In the genomic region with DNA sequence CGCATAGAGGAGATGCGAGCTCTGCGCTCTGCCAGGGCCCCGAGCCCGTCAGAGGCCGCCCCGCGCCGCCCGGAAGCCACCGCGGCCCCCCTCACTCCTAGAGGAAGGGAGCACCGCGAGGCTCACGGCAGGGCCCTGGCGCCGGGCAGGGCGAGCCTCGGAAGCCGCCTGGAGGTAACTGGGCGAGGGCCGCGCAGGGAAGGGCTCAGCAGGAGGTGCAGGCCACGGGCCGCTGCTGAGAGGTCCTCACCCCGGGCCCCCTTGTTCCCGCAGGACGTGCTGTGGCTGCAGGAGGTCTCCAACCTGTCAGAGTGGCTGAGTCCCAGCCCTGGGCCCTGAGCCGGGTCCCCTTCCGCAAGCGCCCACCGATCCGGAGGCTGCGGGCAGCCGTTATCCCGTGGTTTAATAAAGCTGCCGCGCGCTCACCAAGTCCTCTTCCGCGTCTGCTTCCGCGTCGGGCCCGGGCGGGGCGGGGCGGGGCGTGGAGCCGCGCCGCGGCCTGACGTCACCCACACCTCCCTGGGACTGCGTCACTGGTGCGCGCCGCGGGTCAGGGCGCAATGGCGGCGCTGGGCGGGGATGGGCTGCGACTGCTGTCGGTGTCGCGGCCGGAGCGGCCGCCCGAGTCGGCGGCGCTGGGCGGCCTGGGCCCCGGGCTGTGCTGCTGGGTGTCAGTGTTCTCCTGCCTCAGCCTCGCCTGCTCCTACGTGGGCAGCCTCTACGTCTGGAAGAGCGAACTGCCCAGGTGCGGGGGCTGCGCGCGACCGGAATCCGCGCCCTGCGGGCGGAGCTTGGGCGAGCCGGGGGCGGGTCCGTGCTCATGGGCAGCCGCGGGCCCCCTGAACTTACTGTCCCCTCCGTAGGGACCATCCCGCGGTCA, we compare ENCODE assay signal across 8 cellular contexts. TPM values are rescaled to one million over a fixed set of nuclear protein-coding genes. Genes with fewer than 3 reads are reported as not detected.
DNase-seq lines count a peak whose midpoint lies in the region; ATAC-seq and TF ChIP-seq lines count a peak whose summit lies in the region.

A gene with protein sequence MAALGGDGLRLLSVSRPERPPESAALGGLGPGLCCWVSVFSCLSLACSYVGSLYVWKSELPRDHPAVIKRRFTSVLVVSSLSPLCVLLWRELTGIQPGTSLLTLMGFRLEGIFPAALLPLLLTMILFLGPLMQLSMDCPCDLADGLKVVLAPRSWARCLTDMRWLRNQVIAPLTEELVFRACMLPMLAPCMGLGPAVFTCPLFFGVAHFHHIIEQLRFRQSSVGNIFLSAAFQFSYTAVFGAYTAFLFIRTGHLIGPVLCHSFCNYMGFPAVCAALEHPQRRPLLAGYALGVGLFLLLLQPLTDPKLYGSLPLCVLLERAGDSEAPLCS (plus strand): TSS at position 546 of the 880 bp plus-strand sequence. CDS start 15 bp downstream, at position 561.

- H3F3A ChIP-seq in DOHH2 (ENCODE audit: control insufficient read depth, insufficient read depth): peaks cover 12% of the 10 kb centered on the region; the same call in 1 of the 2 replicates

- ATAC-seq in GM21786 (IDR thresholded peaks at IDR 0.05; ENCODE audit: unreplicated experiment) (peak; percentile 75), RWPE2 (ENCODE audit: low read depth) (peak; percentile 65)

- H3K27ac Mint-ChIP-seq in neural crest cell (ENCODE audit: unreplicated experiment): peak within 1 kb of the TSS; percentile 97

- H3K36me3 ChIP-seq in DOHH2 (ENCODE audit: control insufficient read depth, low read length): peaks cover 70% of the 10 kb centered on the region
- H3K36me3 ChIP-seq in KOPT-K1 (ENCODE audit: insufficient read depth, low read length): peaks cover 58% of the 10 kb centered on the region
- peaks cover 38% of the 10 kb centered on the region for H3K36me3 ChIP-seq in RWPE2 (ENCODE audit: low read depth)
- H3K36me3 ChIP-seq in stomach smooth muscle (ENCODE audit: control insufficient read depth in 2 of 2, insufficient read depth in 2 of 2, low read length in 2 of 2): peaks cover 0 to 16% of the 10 kb centered on the region in 2 donors

- H3K27me3 ChIP-seq in DOHH2 (ENCODE audit: control insufficient read depth, low read length) (no peaks in the 10 kb centered on the region), RWPE2 (ENCODE audit: insufficient read depth, poor library complexity, severe bottlenecking) (no peaks in the 10 kb centered on the region), stomach smooth muscle (ENCODE audit: control insufficient read depth in 1 of 2, insufficient read depth in 2 of 2, low read length in 2 of 2) (no peaks in the 10 kb centered on the region)

- no peaks in the 10 kb centered on the region for H3K9me3 Mint-ChIP-seq in neural crest cell

- H3K4me3 Mint-ChIP-seq in neural crest cell: peak within 1 kb of the TSS; percentile 97

- TF ChIP-seq CTCF in DOHH2 (IDR thresholded peaks at IDR 0.05; ENCODE audit: low read depth, low read length, poor library complexity, severe bottlenecking) (no peak), RWPE2 (IDR thresholded peaks at IDR 0.05; ENCODE audit: poor library complexity, severe bottlenecking) (no peak), neural crest cell (conservative IDR thresholded peaks at IDR 0.05) (no peak)

- peaks cover 34% of the 10 kb centered on the region for H3K4me1 ChIP-seq in DOHH2 (ENCODE audit: control insufficient read depth, low read length)
- no peaks in the 10 kb centered on the region for H3K4me1 ChIP-seq in RWPE2 (ENCODE audit: insufficient read depth, poor library complexity, severe bottlenecking)
- peaks cover 35% of the 10 kb centered on the region for H3K4me1 ChIP-seq in stomach smooth muscle (ENCODE audit: control insufficient read depth, insufficient read depth, low read length)

- H4K20me1 ChIP-seq in DOHH2 (ENCODE audit: control insufficient read depth, insufficient read depth, low read depth, low read length): peaks cover 2% of the 10 kb centered on the region; the same call in 1 of the 2 replicates

- H3K27ac ChIP-seq in DOHH2 (ENCODE audit: low read depth, low read length): peak within 1 kb of the TSS; percentile 80
- H3K27ac ChIP-seq in KOPT-K1 (ENCODE audit: low read depth, low read length, poor library complexity, severe bottlenecking): peak within 1 kb of the TSS; percentile 99
- peak within 1 kb of the TSS; percentile 66 for H3K27ac ChIP-seq in RWPE2 (ENCODE audit: poor library complexity, severe bottlenecking)
- peak within 1 kb of the TSS; percentile 92 for H3K27ac ChIP-seq in stomach smooth muscle (ENCODE audit: low read length)

- H3K36me3 Mint-ChIP-seq in neural crest cell (ENCODE audit: low read depth): no peaks in the 10 kb centered on the region

- no peaks in the 10 kb centered on the region for H3K9me2 ChIP-seq in DOHH2 (replicated peaks; ENCODE audit: control insufficient read depth, low read length)

- H3K9me3 ChIP-seq in DOHH2 (ENCODE audit: control insufficient read depth, insufficient read depth, low read length) (no peaks in the 10 kb centered on the region), KOPT-K1 (ENCODE audit: insufficient read depth, low read length, poor library complexity, severe bottlenecking) (no peaks in the 10 kb centered on the region), RWPE2 (ENCODE audit: severe bottlenecking) (no peaks in the 10 kb centered on the region), stomach smooth muscle (ENCODE audit: control insufficient read depth in 2 of 2, low read length in 2 of 2) (no peaks in the 10 kb centered on the region)

- DNase-seq in RWPE2 (ENCODE audit: low spot score) (peak; percentile 86), fibroblast of the conjunctiva (ENCODE audit: low read depth) (peak; percentile 71), neural crest cell (ENCODE audit: low read depth, low spot score) (peak; percentile 85)
- DNase-seq in activated effector memory CD4-positive, alpha-beta T cell treated with Interleukin-2 at 50 U/mL for 16 hours: peak; percentile 89

- peak within 1 kb of the TSS; percentile 95 for H3K4me2 ChIP-seq in DOHH2 (ENCODE audit: low read length)

- no peaks in the 10 kb centered on the region for H3K27me3 Mint-ChIP-seq in neural crest cell (ENCODE audit: low read depth)

- peaks cover 67% of the 10 kb centered on the region for H3K79me2 ChIP-seq in DOHH2 (ENCODE audit: control insufficient read depth, low read length)

- peak within 1 kb of the TSS; percentile 80 for H3K4me3 ChIP-seq in DOHH2 (ENCODE audit: low read length)
- peak within 1 kb of the TSS; percentile 97 for H3K4me3 ChIP-seq in RWPE2 (ENCODE audit: severe bottlenecking)
- peak within 1 kb of the TSS; percentile 99 to 100 for H3K4me3 ChIP-seq in stomach smooth muscle (ENCODE audit: low read length in 2 of 2)

- H3K4me1 Mint-ChIP-seq in neural crest cell: peaks cover 15% of the 10 kb centered on the region

- peak within 1 kb of the TSS; percentile 96 for H3K9ac ChIP-seq in stomach smooth muscle (ENCODE audit: low read length in 2 of 2)

RNA-seq across cellular contexts. Expression of the gene that starts here (rescaled TPM):
- total RNA-seq in neural crest cell: 34.3 and 35.8 TPM in 2 replicates

Comparison
In these comparisons a context has a peak if more than half of its experiments do, and no peak if none do; other contexts are left out.
1. Peak in every context shown above with its lines: DNase-seq, ATAC-seq, H3K4me3 ChIP-seq and H3K27ac ChIP-seq.